In genomic region chr19:50821248-50821612, GRCh38 we compare ENCODE assay signal across 2 cellular contexts.
TF ChIP-seq lines count a peak whose summit lies in the region.

No MANE protein-coding gene starts in this region.

TF ChIP-seq in WTC11, 78 proteins besides CTCF, POLR2A, EP300 and RAD21:
- TF ChIP-seq NR2C2 (CRISPR knock-in tag; IDR thresholded peaks at IDR 0.05) (no peak), AFF4 (CRISPR knock-in tag; IDR thresholded peaks at IDR 0.05; ENCODE audit: borderline replicate concordance) (no peak), ZNF512 (CRISPR knock-in tag; IDR thresholded peaks at IDR 0.05; ENCODE audit: borderline replicate concordance) (no peak), HMGA2 (CRISPR knock-in tag; IDR thresholded peaks at IDR 0.05) (no peak), NFATC4 (CRISPR knock-in tag; IDR thresholded peaks at IDR 0.05) (no peak), GRHL2 (CRISPR knock-in tag; IDR thresholded peaks at IDR 0.05; ENCODE audit: insufficient replicate concordance, severe bottlenecking) (no peak), ETV6 (CRISPR knock-in tag; IDR thresholded peaks at IDR 0.05) (no peak)

TF ChIP-seq in SK-N-SH, 30 proteins besides CTCF, POLR2A, EP300 and RAD21:
- TF ChIP-seq USF2 (IDR thresholded peaks at IDR 0.05; ENCODE audit: borderline replicate concordance, low read depth, low read length): no peak
- no peak for TF ChIP-seq SIN3A (IDR thresholded peaks at IDR 0.05; ENCODE audit: borderline replicate concordance, low read depth, low read length)
- no peak for TF ChIP-seq RCOR1 (IDR thresholded peaks at IDR 0.05; ENCODE audit: low read length)
- TF ChIP-seq MEF2A (IDR thresholded peaks at IDR 0.05; ENCODE audit: borderline replicate concordance, low read depth): no peak
- TF ChIP-seq FOXM1 (IDR thresholded peaks at IDR 0.05; ENCODE audit: low read depth): no peak
- TF ChIP-seq ELF1 (IDR thresholded peaks at IDR 0.05): no peak
- no peak for TF ChIP-seq JUND (IDR thresholded peaks at IDR 0.05)
- TF ChIP-seq FOSL2 (IDR thresholded peaks at IDR 0.05; ENCODE audit: borderline replicate concordance, low read depth): no peak
- TF ChIP-seq SMC3 (IDR thresholded peaks at IDR 0.05; ENCODE audit: low read depth, low read length): no peak
- TF ChIP-seq CHD2 (IDR thresholded peaks at IDR 0.05; ENCODE audit: low read length, partially characterized antibody): no peak
- no peak for TF ChIP-seq ZBTB33 (IDR thresholded peaks at IDR 0.05; ENCODE audit: borderline replicate concordance, low read depth)
- TF ChIP-seq MAX (IDR thresholded peaks at IDR 0.05; ENCODE audit: low read depth): no peak
- no peak for TF ChIP-seq MXI1 (IDR thresholded peaks at IDR 0.05; ENCODE audit: low read depth, low read length)
- TF ChIP-seq FOXJ3 (CRISPR knock-in tag; IDR thresholded peaks at IDR 0.05): no peak
- no peak for TF ChIP-seq TEAD4 (IDR thresholded peaks at IDR 0.05; ENCODE audit: borderline replicate concordance, insufficient read depth)
- TF ChIP-seq PBX3 (IDR thresholded peaks at IDR 0.05): no peak
- TF ChIP-seq NRF1 (IDR thresholded peaks at IDR 0.05; ENCODE audit: low read depth, low read length): no peak
- TF ChIP-seq YY1 (IDR thresholded peaks at IDR 0.05; ENCODE audit: low read depth): no peak
- no peak for TF ChIP-seq RFX5 (IDR thresholded peaks at IDR 0.05; ENCODE audit: low read length)
